In genomic region chr11:77658213-77659013, GRCh38 we compare ENCODE assay signal across 26 cellular contexts. TPM values are rescaled to one million over a fixed set of nuclear protein-coding genes. Genes with fewer than 3 reads are reported as not detected.
DNase-seq lines count a peak whose midpoint lies in the region; ATAC-seq, FAIRE-seq and TF ChIP-seq lines count a peak whose summit lies in the region.
"Had no signal": no experiment of that assay in that cellular context is flagged by ENCODE, and none has a peak within 500 bp of the region (broad histone marks: within the 10 kb centered on the region; RNA-seq: fewer than 3 reads in every experiment).

No MANE protein-coding gene starts in this region.

- no peaks in the 10 kb centered on the region for H3K79me2 ChIP-seq in K562 (ENCODE audit: control insufficient read depth, insufficient read depth, low read length)

- peaks cover 3 to 8% of the 10 kb centered on the region in 2 experiments; a peak in 3 of 5 replicates for H3K4me1 ChIP-seq in K562 (replicated peaks in 1 of 2; ENCODE audit: control insufficient read depth in 2 of 2, insufficient read depth in 2 of 2, low read length in 2 of 2)
- H3K4me1 ChIP-seq in heart left ventricle: no peaks in the 10 kb centered on the region
- H3K4me1 ChIP-seq: esophagus muscularis mucosa, upper lobe of right lung had no signal

- CTCF ChIA-PET in activated naive CD4-positive, alpha-beta T cell treated with anti-CD3 and anti-CD28 coated beads, Interleukin-2, amount 10 ng/mL, durations not matched to agents 7 days and 5 days (lab: Charles Lee): interaction anchor here (0.9 kb wide), 1 partner anchor 567 kb away, joined by 3 read pairs; no protein-coding TSS in a partner anchor
- CTCF ChIA-PET in K562 (lab: Yijun Ruan, JAX; ENCODE audit: low intra/inter-chr PET ratio): no interaction called here

- no peak for DNase-seq in activated naive CD4-positive, alpha-beta T cell treated with anti-CD3 and anti-CD28 coated beads, Interleukin-2, amount 10 ng/mL, durations not matched to agents 7 days and 5 days
- no peak for DNase-seq in activated naive CD4-positive, alpha-beta T cell treated with anti-CD3 and anti-CD28 coated beads, Interleukin-2, amount 50 U/mL, for 16 hours
- peak; percentile 19 to 40 (median 25) for DNase-seq in K562 (ENCODE audit: extremely low read depth in 1 of 4, low spot score in 3 of 4)
- peak; percentile 68 for DNase-seq in fibroblast of villous mesenchyme (ENCODE audit: low read depth)
- no peak for DNase-seq in D721Med (ENCODE audit: insufficient read length, low spot score)
- DNase-seq in heart left ventricle: no peak
- no peak for DNase-seq in DMS53 (lab: John Stamatoyannopoulos, UW)
- DNase-seq: 8988T; activated CD4-positive, alpha-beta memory T cell treated with anti-CD3 and anti-CD28 coated beads for 36 hours; activated gamma-delta T cell; activated T-cell treated with anti-CD3 and anti-CD28 coated beads for 4 hours; anterior cingulate cortex; effector CD4-positive, alpha-beta T cell; GF-D8; KBM-7; MV-4-11; NCI-H1694; occipital lobe; retina; stimulated activated CD8-positive, alpha-beta memory T cell treated with anti-CD3 and anti-CD28 coated beads, Interleukin-4, amount 100 ng/mL, for 48 hours; T-helper 17 cell; upper lobe of right lung had no signal

- intact Hi-C loops in K562 (cut with micrococcal nuclease) (loop anchor here (10.0 kb wide), 1 partner anchor 386 kb away; no protein-coding TSS in a partner anchor), heart left ventricle (cut with DNase I) (no loop called here)

- no peaks in the 10 kb centered on the region for H4K20me1 ChIP-seq in K562 (replicated peaks; ENCODE audit: control insufficient read depth, insufficient read depth, low read length)

- TF ChIP-seq CTCF in K562 (IDR thresholded peaks at IDR 0.05 in 2 of 3, conservative IDR thresholded peaks at IDR 0.05 in 1 of 3; ENCODE audit: insufficient read depth in 2 of 3, low read depth in 1 of 3, low read length in 3 of 3) (no peak), fibroblast of villous mesenchyme (IDR thresholded peaks at IDR 0.05; ENCODE audit: insufficient read depth, low read depth, low read length) (no peak), D721Med (IDR thresholded peaks at IDR 0.05; ENCODE audit: insufficient read depth, missing control alignments) (no peak), heart left ventricle (IDR thresholded peaks at IDR 0.05) (no peak)

- no peak for FAIRE-seq in K562 (lab: Jason Lieb, UNC)
- no peak for FAIRE-seq in D721Med (lab: Jason Lieb, UNC)
- FAIRE-seq: GM12878, islet of Langerhans had no signal

- peak overlapping the region; percentile 56 for H2AFZ ChIP-seq in K562 (ENCODE audit: low read depth, low read length)

- no peaks in the 10 kb centered on the region for H3K9me3 ChIP-seq in K562 (replicated peaks; ENCODE audit: control insufficient read depth, insufficient read depth, low read depth, low read length)
- no peaks in the 10 kb centered on the region for H3K9me3 ChIP-seq in heart left ventricle
- H3K9me3 ChIP-seq: esophagus muscularis mucosa, upper lobe of right lung had no signal

- BruUV-seq in K562 (replicated peaks; lab: Mats Ljungman, UMichigan): no TSS peak

- H3K4me3 ChIP-seq in K562 (no peak overlapping the region), fibroblast of villous mesenchyme (ENCODE audit: low read depth, low read length) (no peak overlapping the region), heart left ventricle (no peak overlapping the region)
- H3K4me3 ChIP-seq: esophagus muscularis mucosa, GM12878, upper lobe of right lung had no signal

- no peaks in the 10 kb centered on the region for H3K27me3 Mint-ChIP-seq in activated naive CD4-positive, alpha-beta T cell treated with anti-CD3 and anti-CD28 coated beads, Interleukin-2, amount 10 ng/mL, durations not matched to agents 7 days and 5 days
- H3K27me3 Mint-ChIP-seq: activated CD4-positive, alpha-beta memory T cell treated with anti-CD3 and anti-CD28 coated beads for 36 hours; T-helper 17 cell had no signal

- no peaks in the 10 kb centered on the region for H3K4me1 Mint-ChIP-seq in activated naive CD4-positive, alpha-beta T cell treated with anti-CD3 and anti-CD28 coated beads, Interleukin-2, amount 10 ng/mL, durations not matched to agents 7 days and 5 days
- H3K4me1 Mint-ChIP-seq: T-helper 17 cell had no signal

- H3K36me3 Mint-ChIP-seq in activated naive CD4-positive, alpha-beta T cell treated with anti-CD3 and anti-CD28 coated beads, Interleukin-2, amount 10 ng/mL, durations not matched to agents 7 days and 5 days: no peaks in the 10 kb centered on the region
- H3K36me3 Mint-ChIP-seq: activated CD4-positive, alpha-beta memory T cell treated with anti-CD3 and anti-CD28 coated beads for 36 hours had no signal

- no peak for TF ChIP-seq POLR2A in K562 (conservative IDR thresholded peaks at IDR 0.05)
- TF ChIP-seq POLR2A in heart left ventricle (IDR thresholded peaks at IDR 0.05): no peak

- no peaks in the 10 kb centered on the region for H3K9me1 ChIP-seq in K562 (ENCODE audit: control insufficient read depth, insufficient read depth, low read length)

- TF ChIP-seq RAD21 in K562 (CRISPR knock-in tag; conservative IDR thresholded peaks at IDR 0.05 in 1 of 2, IDR thresholded peaks at IDR 0.05 in 1 of 2): no peak

- H3K9ac ChIP-seq in K562 (ENCODE audit: insufficient read depth in 1 of 2, low read depth in 2 of 2, low read length in 2 of 2): 0 out of 4 replicates have a peak overlapping the region, but pooled peaks of 1 of the 2 experiments have one; percentile 7

- peak; percentile 47 for ATAC-seq in K562
- no peak for ATAC-seq in HG02981 (IDR thresholded peaks at IDR 0.05; ENCODE audit: unreplicated experiment)
- ATAC-seq in heart left ventricle: no peak
- ATAC-seq: GM12878, T-helper 17 cell, upper lobe of right lung had no signal

- peak overlapping the region; percentile 40 for H3K4me2 ChIP-seq in K562 (ENCODE audit: insufficient read depth, low read length)

- WGBS in K562 (ENCODE audit: insufficient coverage, low coverage, missing lambda C conversion rate): 3% methylated on average over 4 of the region's 4 CpGs
- WGBS in heart left ventricle, 4 donors: 76 to 81% (median 79%) methylated on average over 4 of the region's 4 CpGs

- in situ Hi-C loops in K562 (cut with MboI): no loop called here

- no peak overlapping the region for H3K4me3 Mint-ChIP-seq in activated naive CD4-positive, alpha-beta T cell treated with anti-CD3 and anti-CD28 coated beads, Interleukin-2, amount 10 ng/mL, durations not matched to agents 7 days and 5 days
- H3K4me3 Mint-ChIP-seq: activated CD4-positive, alpha-beta memory T cell treated with anti-CD3 and anti-CD28 coated beads for 36 hours; T-helper 17 cell had no signal

- POLR2A ChIA-PET in K562 (lab: Yijun Ruan, JAX): interaction anchor here (0.7 to 3.1 kb wide), 4 partner anchors 10 to 21 kb away, joined by 3 to 13 read pairs (median 4); partner anchors contain the start of gene CLNS1A

- peak overlapping the region; percentile 24 for H3K27ac Mint-ChIP-seq in activated naive CD4-positive, alpha-beta T cell treated with anti-CD3 and anti-CD28 coated beads, Interleukin-2, amount 10 ng/mL, durations not matched to agents 7 days and 5 days
- H3K27ac Mint-ChIP-seq: activated CD4-positive, alpha-beta memory T cell treated with anti-CD3 and anti-CD28 coated beads for 36 hours; T-helper 17 cell had no signal

- H3K27me3 ChIP-seq in K562 (ENCODE audit: control insufficient read depth in 2 of 2, insufficient read depth in 2 of 2, low read length in 2 of 2): no peaks in the 10 kb centered on the region
- H3K27me3 ChIP-seq in heart left ventricle: no peaks in the 10 kb centered on the region
- H3K27me3 ChIP-seq: esophagus muscularis mucosa, upper lobe of right lung had no signal

- no peak for TF ChIP-seq EP300 in K562 (IDR thresholded peaks at IDR 0.05; ENCODE audit: low read length)

- H3K27ac ChIP-seq in K562 (ENCODE audit: extremely low read depth, low read depth, low read length): no peak overlapping the region
- H3K27ac ChIP-seq in heart left ventricle: no peak overlapping the region
- H3K27ac ChIP-seq: esophagus muscularis mucosa, upper lobe of right lung had no signal

- H3K9me3 Mint-ChIP-seq in activated naive CD4-positive, alpha-beta T cell treated with anti-CD3 and anti-CD28 coated beads, Interleukin-2, amount 10 ng/mL, durations not matched to agents 7 days and 5 days: no peaks in the 10 kb centered on the region
- H3K9me3 Mint-ChIP-seq: activated CD4-positive, alpha-beta memory T cell treated with anti-CD3 and anti-CD28 coated beads for 36 hours had no signal

- H3K36me3 ChIP-seq in K562 (ENCODE audit: control insufficient read depth, insufficient read depth, low read length) (no peaks in the 10 kb centered on the region), heart left ventricle (peaks cover 0 to 4% (median 0%) of the 10 kb centered on the region in 9 donors)
- H3K36me3 ChIP-seq: esophagus muscularis mucosa, upper lobe of right lung had no signal

RNA-seq across cellular contexts. Expression of gene CLNS1A, which starts 20.8 kb away (rescaled TPM):
- 163 and 326 TPM in 2 replicates for total RNA-seq in K562 (2011; cell fraction: chromatin; rRNA removed; ENCODE audit: low replicate concordance)
- 82.2 and 103 TPM in 2 replicates for total RNA-seq in K562 (2011; cell fraction: nucleolus; rRNA removed)
- total RNA-seq in K562 (2011; cell fraction: nucleoplasm; rRNA removed): 168 and 230 TPM in 2 replicates
- total RNA-seq in K562 (2014; rRNA removed) (307 and 311 TPM in 2 replicates), K562 (2014; rRNA removed; fragmentation: Illumina TruSeq; extraction: Trizol) (389 and 460 TPM in 2 replicates), K562 (2015; rRNA removed; fragmentation: Illumina TruSeq; extraction: Trizol) (326 and 345 TPM in 2 replicates), K562 (2021) (225 and 234 TPM in 2 replicates), fibroblast of villous mesenchyme (69.3 and 88.5 TPM in 2 replicates), heart left ventricle (10 to 100 TPM; 60.8 to 85.1 (median 69.4) TPM)
- polyA plus RNA-seq in K562 (2011; rRNA removed) (334 and 472 TPM in 2 replicates), K562 (2014; fragmentation: Illumina TruSeq; extraction: Trizol) (420 and 442 TPM in 2 replicates), K562 (2014; fragmentation: Nextera tagmentation; extraction: Ambion mirVana) (100 to 1,000 TPM; 146 to 164 TPM), K562 (2014; rRNA removed) (397 and 427 TPM in 2 replicates), heart left ventricle (10 to 100 TPM; 49.5 to 80.8 TPM)
- polyA plus RNA-seq in K562 (2011; cell fraction: cytosol; rRNA removed): 164 and 253 TPM in 2 replicates
- 104 and 127 TPM in 2 replicates for polyA plus RNA-seq in K562 (2011; cell fraction: nucleus; rRNA removed)
- 249 and 267 TPM in 2 replicates for polyA plus RNA-seq in K562 (2012)
- polyA minus RNA-seq in K562 (2011; rRNA and poly(A)+ RNA removed): 511 and 540 TPM in 2 replicates
- 125 and 149 TPM in 2 replicates for polyA minus RNA-seq in K562 (2011; cell fraction: cytosol; rRNA and poly(A)+ RNA removed)
- 58.6 and 91.7 TPM in 2 replicates for polyA minus RNA-seq in K562 (2011; cell fraction: nucleus; rRNA and poly(A)+ RNA removed)

Comparison
In these comparisons a context has a peak if more than half of its experiments do, and no peak if none do; other contexts are left out.
1. DNase-seq: peak in K562 (4 of 4) and fibroblast of villous mesenchyme (single experiment); none in activated naive CD4-positive, alpha-beta T cell treated with anti-CD3 and anti-CD28 coated beads, Interleukin-2, amount 10 ng/mL, durations not matched to agents 7 days and 5 days (single experiment), activated naive CD4-positive, alpha-beta T cell treated with anti-CD3 and anti-CD28 coated beads, Interleukin-2, amount 50 U/mL, for 16 hours (single experiment), D721Med (single experiment), heart left ventricle (0 of 5) and DMS53 (single experiment).